Comparison of ENCODE assay signal across 30 cellular contexts in the genomic region with DNA sequence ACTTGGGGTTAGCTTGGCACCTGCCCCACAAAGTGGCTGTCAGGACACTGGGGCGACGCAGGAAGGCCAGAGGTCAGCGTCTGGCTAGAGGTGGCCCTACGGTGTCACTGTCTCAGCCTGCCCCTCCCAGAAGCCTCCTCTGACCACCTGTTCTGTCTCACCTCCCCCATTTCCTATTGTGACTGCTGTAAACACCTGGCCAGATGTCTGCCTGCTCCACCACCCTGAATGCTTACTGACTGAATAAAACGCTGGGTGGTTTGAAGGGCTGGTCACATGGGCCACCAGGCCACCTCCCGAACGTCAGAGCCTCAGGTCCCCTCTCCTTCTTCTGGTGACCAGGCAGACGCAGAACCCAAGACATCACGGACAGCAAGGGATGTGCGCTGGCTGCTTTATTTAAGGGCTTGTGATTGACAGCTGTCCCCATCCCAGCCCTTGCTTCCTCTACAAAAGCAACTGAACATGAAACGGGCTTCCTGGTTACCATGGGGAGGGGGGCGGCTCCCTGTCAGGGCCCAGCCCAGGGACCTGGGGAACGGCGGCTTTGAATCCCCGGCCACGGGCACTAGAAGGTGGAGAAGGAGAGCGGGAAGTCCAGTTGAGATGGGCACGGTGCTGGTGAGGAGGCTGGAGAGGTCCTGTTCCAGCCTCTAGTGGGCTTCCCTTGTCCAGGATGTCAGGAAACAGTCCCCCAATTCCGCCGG. TPM values are rescaled to one million over a fixed set of nuclear protein-coding genes. Genes with fewer than 3 reads are reported as not detected.
DNase-seq lines count a peak whose midpoint lies in the region; ATAC-seq, FAIRE-seq and TF ChIP-seq lines count a peak whose summit lies in the region.
"Had no signal": no experiment of that assay in that cellular context is flagged by ENCODE, and none has a peak within 500 bp of the region (broad histone marks: within the 10 kb centered on the region; RNA-seq: fewer than 3 reads in every experiment).

No MANE protein-coding gene starts in this region.

- no peaks in the 10 kb centered on the region for H3F3A ChIP-seq in DOHH2 (ENCODE audit: control insufficient read depth, insufficient read depth)

- no peak for ATAC-seq in HG02870 (IDR thresholded peaks at IDR 0.05; ENCODE audit: unreplicated experiment)
- ATAC-seq: activated CD8-positive, alpha-beta memory T cell treated with anti-CD3 and anti-CD28 coated beads, Interleukin-2, amount 10 ng/mL, durations not matched to agents 7 days and 5 days had no signal

- H3K27me3 ChIP-seq in DOHH2 (ENCODE audit: control insufficient read depth, low read length) = no peaks in the 10 kb centered on the region
- no peaks in the 10 kb centered on the region for H3K27me3 ChIP-seq in stomach smooth muscle (ENCODE audit: control insufficient read depth in 1 of 2, insufficient read depth in 2 of 2, low read length in 2 of 2)
- H3K27me3 ChIP-seq in CD8-positive, alpha-beta memory T cell (ENCODE audit: insufficient read depth, low read length, poor library complexity, severe bottlenecking) = no peaks in the 10 kb centered on the region
- H3K27me3 ChIP-seq: adrenal gland, MG63, suprapubic skin had no signal

- no peak for FAIRE-seq in kidney (lab: Jason Lieb, UNC)
- FAIRE-seq: islet of Langerhans, urothelium cell line had no signal

- H3K36me3 ChIP-seq in DOHH2 (ENCODE audit: control insufficient read depth, low read length) = peaks cover 40% of the 10 kb centered on the region
- H3K36me3 ChIP-seq in kidney (ENCODE audit: control insufficient read depth in 1 of 2, insufficient read depth in 2 of 2, low read length in 2 of 2) = peaks cover 10 to 15% of the 10 kb centered on the region in 2 donors
- H3K36me3 ChIP-seq in stomach smooth muscle (ENCODE audit: control insufficient read depth in 2 of 2, insufficient read depth in 2 of 2, low read length in 2 of 2) = peaks cover 31 to 49% of the 10 kb centered on the region in 2 donors
- H3K36me3 ChIP-seq in CD8-positive, alpha-beta memory T cell (ENCODE audit: insufficient read depth, low read length) = peaks cover 13% of the 10 kb centered on the region

- H3K27ac ChIP-seq in DOHH2 (ENCODE audit: low read depth, low read length) (0 out of 2 replicates have a peak overlapping the region, but pooled peaks have one; percentile 4), RWPE1 (peak overlapping the region; percentile 40), kidney (ENCODE audit: low read depth in 2 of 2, low read length in 2 of 2) (no peak overlapping the region), stomach smooth muscle (ENCODE audit: low read length) (peak overlapping the region; percentile 95)
- H3K27ac ChIP-seq in CD8-positive, alpha-beta memory T cell (ENCODE audit: low read depth, low read length) = no peak overlapping the region
- H3K27ac ChIP-seq: adrenal gland, suprapubic skin had no signal

- H3K4me1 ChIP-seq in DOHH2 (ENCODE audit: control insufficient read depth, low read length) (peaks cover 35% of the 10 kb centered on the region), kidney (ENCODE audit: control insufficient read depth in 1 of 2, insufficient read depth in 1 of 2, low read depth in 1 of 2, low read length in 2 of 2) (peaks cover 2 to 5% of the 10 kb centered on the region in 2 donors), stomach smooth muscle (ENCODE audit: control insufficient read depth, insufficient read depth, low read length) (peaks cover 38% of the 10 kb centered on the region)
- H3K4me1 ChIP-seq in CD8-positive, alpha-beta memory T cell (ENCODE audit: insufficient read depth, low read length) = peaks cover 10% of the 10 kb centered on the region

- CTCF ChIA-PET in RWPE1 (lab: Yijun Ruan, JAX) = interaction anchor here (0.6 kb wide), 1 partner anchor 123 kb away, joined by 4 read pairs; no protein-coding TSS in a partner anchor
- CTCF ChIA-PET in CD8-positive, alpha-beta memory T cell (lab: Charles Lee) = no interaction called here

- peaks cover 26% of the 10 kb centered on the region for H3K79me2 ChIP-seq in DOHH2 (ENCODE audit: control insufficient read depth, low read length)

- DNase-seq in RWPE1 (ENCODE audit: low spot score) (no peak), kidney (peak; percentile 56), kidney tubule cell (ENCODE audit: low spot score) (no peak), type B pancreatic cell (ENCODE audit: extremely low spot score, unreplicated experiment) (no peak)
- DNase-seq in CD8-positive, alpha-beta memory T cell = no peak
- DNase-seq: activated CD4-positive, alpha-beta T cell treated with anti-CD3 and anti-CD28 coated beads, Interleukin-2, amount 10 ng/mL, durations not matched to agents 24 days and 14 days; activated CD8-positive, alpha-beta memory T cell treated with anti-CD3 and anti-CD28 coated beads, Interleukin-2, amount 10 ng/mL, durations not matched to agents 7 days and 5 days; activated naive CD4-positive, alpha-beta T cell treated with Interleukin-2 at 50 U/mL for 16 hours; activated T-cell treated with anti-CD3 and anti-CD28 coated beads, Interleukin-2, amount 50 U/mL, for 72 hours; adrenal gland; CD4-positive, alpha-beta memory T cell; DMS 273 treated with DMSO at 0.1 percent for 48 hours; GOT3; KBM-7; natural killer cell; NCI-H146; NCI-H2107; NCI-H748 treated with DMSO at 0.1 percent for 48 hours; retina had no signal

- H3K4me1 Mint-ChIP-seq in CD8-positive, alpha-beta memory T cell = peaks cover 17 to 31% (median 19%) of the 10 kb centered on the region in 3 donors
- H3K4me1 Mint-ChIP-seq in type B pancreatic cell (ENCODE audit: unreplicated experiment) = peaks cover 8% of the 10 kb centered on the region

- TF ChIP-seq CTCF in DOHH2 (IDR thresholded peaks at IDR 0.05; ENCODE audit: low read depth, low read length, poor library complexity, severe bottlenecking) = no peak
- no peak for TF ChIP-seq CTCF in RWPE1 (conservative IDR thresholded peaks at IDR 0.05; ENCODE audit: low read depth)
- TF ChIP-seq CTCF in kidney (IDR thresholded peaks at IDR 0.05; ENCODE audit: borderline replicate concordance, extremely low read depth, insufficient read depth) = no peak
- TF ChIP-seq CTCF in type B pancreatic cell (conservative IDR thresholded peaks at IDR 0.05) = no peak

- peak overlapping the region; percentile 21; the same call in 1 of the 2 replicates for H3K4me2 ChIP-seq in DOHH2 (ENCODE audit: low read length)
- H3K4me2 ChIP-seq: SK-N-SH had no signal

- no peaks in the 10 kb centered on the region for H3K9me3 Mint-ChIP-seq in CD8-positive, alpha-beta memory T cell
- no peaks in the 10 kb centered on the region for H3K9me3 Mint-ChIP-seq in type B pancreatic cell
- H3K9me3 Mint-ChIP-seq: activated CD4-positive, alpha-beta T cell treated with anti-CD3 and anti-CD28 coated beads, Interleukin-2, amount 10 ng/mL, durations not matched to agents 24 days and 14 days; activated T-cell treated with anti-CD3 and anti-CD28 coated beads, Interleukin-2, amount 50 U/mL, for 72 hours; brain; CD4-positive, alpha-beta memory T cell; natural killer cell had no signal

- H3K27me3 Mint-ChIP-seq in CD8-positive, alpha-beta memory T cell = peaks cover 0 to 1% of the 10 kb centered on the region in 2 donors
- H3K27me3 Mint-ChIP-seq in type B pancreatic cell = no peaks in the 10 kb centered on the region
- H3K27me3 Mint-ChIP-seq: activated CD4-positive, alpha-beta T cell treated with anti-CD3 and anti-CD28 coated beads, Interleukin-2, amount 10 ng/mL, durations not matched to agents 24 days and 14 days; activated CD8-positive, alpha-beta memory T cell treated with anti-CD3 and anti-CD28 coated beads, Interleukin-2, amount 10 ng/mL, durations not matched to agents 7 days and 5 days; brain; CD4-positive, alpha-beta memory T cell had no signal

- peak overlapping the region in 2 of 8 donors; percentile 29 to 39 for H3K27ac Mint-ChIP-seq in CD8-positive, alpha-beta memory T cell
- no peak overlapping the region for H3K27ac Mint-ChIP-seq in type B pancreatic cell
- H3K27ac Mint-ChIP-seq: activated CD4-positive, alpha-beta T cell treated with anti-CD3 and anti-CD28 coated beads, Interleukin-2, amount 10 ng/mL, durations not matched to agents 24 days and 14 days; activated T-cell treated with anti-CD3 and anti-CD28 coated beads, Interleukin-2, amount 50 U/mL, for 72 hours had no signal

- H3K9me3 ChIP-seq in DOHH2 (ENCODE audit: control insufficient read depth, insufficient read depth, low read length) (no peaks in the 10 kb centered on the region), kidney (ENCODE audit: control insufficient read depth in 1 of 2, low read length in 2 of 2) (no peaks in the 10 kb centered on the region), stomach smooth muscle (ENCODE audit: control insufficient read depth in 2 of 2, low read length in 2 of 2) (no peaks in the 10 kb centered on the region)
- no peaks in the 10 kb centered on the region for H3K9me3 ChIP-seq in CD8-positive, alpha-beta memory T cell (ENCODE audit: low read length)
- H3K9me3 ChIP-seq: adrenal gland, MG63, SK-N-SH, suprapubic skin had no signal

- H3K4me3 ChIP-seq in DOHH2 (ENCODE audit: low read length) (no peak overlapping the region), kidney (ENCODE audit: low read length in 2 of 2) (no peak overlapping the region), stomach smooth muscle (ENCODE audit: low read length in 2 of 2) (no peak overlapping the region)
- H3K4me3 ChIP-seq in CD8-positive, alpha-beta memory T cell (ENCODE audit: low read length) = no peak overlapping the region
- H3K4me3 ChIP-seq: adrenal gland, MG63, suprapubic skin had no signal

- intact Hi-C loops in kidney (cut with DNase I) = no loop called here

- H3K4me3 Mint-ChIP-seq in CD8-positive, alpha-beta memory T cell = no peak overlapping the region
- H3K4me3 Mint-ChIP-seq in type B pancreatic cell = no peak overlapping the region
- H3K4me3 Mint-ChIP-seq: activated CD4-positive, alpha-beta T cell treated with anti-CD3 and anti-CD28 coated beads, Interleukin-2, amount 10 ng/mL, durations not matched to agents 24 days and 14 days; activated CD8-positive, alpha-beta memory T cell treated with anti-CD3 and anti-CD28 coated beads, Interleukin-2, amount 10 ng/mL, durations not matched to agents 7 days and 5 days; activated T-cell treated with anti-CD3 and anti-CD28 coated beads, Interleukin-2, amount 50 U/mL, for 72 hours; brain; CD4-positive, alpha-beta memory T cell; natural killer cell had no signal

- H3K9ac ChIP-seq in kidney (ENCODE audit: low read length in 2 of 2) (no peak overlapping the region), stomach smooth muscle (ENCODE audit: low read length in 2 of 2) (peak overlapping the region in 1 of 2 donors; percentile 65)
- H3K9ac ChIP-seq: SK-N-SH had no signal

- H4K20me1 ChIP-seq in DOHH2 (ENCODE audit: control insufficient read depth, insufficient read depth, low read depth, low read length) = peaks cover under 1% of the 10 kb centered on the region; the same call in 1 of the 2 replicates

- H3K9me2 ChIP-seq in DOHH2 (replicated peaks; ENCODE audit: control insufficient read depth, low read length) = no peaks in the 10 kb centered on the region
- H3K9me2 ChIP-seq: SK-N-SH had no signal

- H3K36me3 Mint-ChIP-seq in CD8-positive, alpha-beta memory T cell = peaks cover 0 to 43% (median 2%) of the 10 kb centered on the region in 3 donors
- H3K36me3 Mint-ChIP-seq in type B pancreatic cell = peaks cover 4% of the 10 kb centered on the region
- H3K36me3 Mint-ChIP-seq: natural killer cell had no signal

- POLR2A ChIA-PET in RWPE1 (lab: Yijun Ruan, JAX; ENCODE audit: low non-redundant PET) = no interaction called here
- POLR2A ChIA-PET in CD8-positive, alpha-beta memory T cell (lab: Charles Lee) = no interaction called here

RNA-seq across cellular contexts. Expression of a gene that starts 6.2 kb away (rescaled TPM):
- total RNA-seq in kidney (47.5 TPM), type B pancreatic cell (ENCODE audit: low replicate concordance) (51.3 and 57.1 TPM in 2 replicates)
- polyA plus RNA-seq in kidney (ENCODE audit: insufficient read depth, low read depth, low replicate concordance) = 72.4 TPM
- total RNA-seq in CD8-positive, alpha-beta memory T cell = 10 to 100 TPM; 61.7 to 62.7 TPM
- polyA plus RNA-seq in CD8-positive, alpha-beta memory T cell = 91.7 TPM

RNA-seq across cellular contexts. Expression of a gene that starts 14.2 kb away (rescaled TPM):
- total RNA-seq in kidney = 47.8 TPM
- polyA plus RNA-seq in kidney (ENCODE audit: insufficient read depth, low read depth, low replicate concordance) = 42.2 TPM
- total RNA-seq in CD8-positive, alpha-beta memory T cell = not detected
- polyA plus RNA-seq in CD8-positive, alpha-beta memory T cell = not detected
- 2.3 and 7.9 TPM in 2 replicates for total RNA-seq in type B pancreatic cell (ENCODE audit: low replicate concordance)
- total RNA-seq: activated CD4-positive, alpha-beta T cell treated with anti-CD3 and anti-CD28 coated beads, Interleukin-2, amount 10 ng/mL, durations not matched to agents 24 days and 14 days; activated CD8-positive, alpha-beta memory T cell treated with anti-CD3 and anti-CD28 coated beads, Interleukin-2, amount 10 ng/mL, durations not matched to agents 7 days and 5 days; activated T-cell treated with anti-CD3 and anti-CD28 coated beads, Interleukin-2, amount 50 U/mL, for 72 hours; CD4-positive, alpha-beta memory T cell; HT-29; natural killer cell; T-helper 2 cell treated with Interferon-gamma antibody and Interleukin-4, amounts not matched to agents 100 ng/mL and 5 ng/mL, for 36 hours had no signal
- polyA plus RNA-seq: CD4-positive, alpha-beta memory T cell had no signal

RNA-seq across cellular contexts. Expression of a gene that starts 23.9 kb away (rescaled TPM):
- total RNA-seq in kidney (33.8 TPM), type B pancreatic cell (ENCODE audit: low replicate concordance) (40.8 and 42.1 TPM in 2 replicates)
- polyA plus RNA-seq in kidney (ENCODE audit: insufficient read depth, low read depth, low replicate concordance) = 83.4 TPM
- 10 to 100 TPM; 59.6 to 61.0 TPM for total RNA-seq in CD8-positive, alpha-beta memory T cell
- polyA plus RNA-seq in CD8-positive, alpha-beta memory T cell = 31.4 TPM

RNA-seq across cellular contexts. Expression of a gene that starts 24.6 kb away (rescaled TPM):
- total RNA-seq in kidney (13.8 TPM), type B pancreatic cell (ENCODE audit: low replicate concordance) (3.2 and 6.0 TPM in 2 replicates)
- 93.3 TPM for polyA plus RNA-seq in kidney (ENCODE audit: insufficient read depth, low read depth, low replicate concordance)
- 1 to 10 TPM; 5.7 TPM for total RNA-seq in CD8-positive, alpha-beta memory T cell
- 11.8 TPM for polyA plus RNA-seq in CD8-positive, alpha-beta memory T cell

RNA-seq across cellular contexts. Expression of a gene that starts 44.5 kb away (rescaled TPM):
- total RNA-seq in kidney = 20.8 TPM
- polyA plus RNA-seq in kidney (ENCODE audit: insufficient read depth, low read depth, low replicate concordance) = 8.4 TPM
- 1 to 10 TPM; 5.7 to 6.2 TPM for total RNA-seq in CD8-positive, alpha-beta memory T cell
- polyA plus RNA-seq in CD8-positive, alpha-beta memory T cell = 6.2 TPM
- 21.6 and 26.1 TPM in 2 replicates for total RNA-seq in type B pancreatic cell (ENCODE audit: low replicate concordance)

Comparison
In these comparisons a context has a peak if more than half of its experiments do, and no peak if none do; other contexts are left out.
1. H3K27ac ChIP-seq: peak in DOHH2 (single experiment), RWPE1 (single experiment) and stomach smooth muscle (single experiment); none in kidney (0 of 2) and CD8-positive, alpha-beta memory T cell (single experiment).